8 cellular contexts compared by ENCODE assay signal in the genomic region with DNA sequence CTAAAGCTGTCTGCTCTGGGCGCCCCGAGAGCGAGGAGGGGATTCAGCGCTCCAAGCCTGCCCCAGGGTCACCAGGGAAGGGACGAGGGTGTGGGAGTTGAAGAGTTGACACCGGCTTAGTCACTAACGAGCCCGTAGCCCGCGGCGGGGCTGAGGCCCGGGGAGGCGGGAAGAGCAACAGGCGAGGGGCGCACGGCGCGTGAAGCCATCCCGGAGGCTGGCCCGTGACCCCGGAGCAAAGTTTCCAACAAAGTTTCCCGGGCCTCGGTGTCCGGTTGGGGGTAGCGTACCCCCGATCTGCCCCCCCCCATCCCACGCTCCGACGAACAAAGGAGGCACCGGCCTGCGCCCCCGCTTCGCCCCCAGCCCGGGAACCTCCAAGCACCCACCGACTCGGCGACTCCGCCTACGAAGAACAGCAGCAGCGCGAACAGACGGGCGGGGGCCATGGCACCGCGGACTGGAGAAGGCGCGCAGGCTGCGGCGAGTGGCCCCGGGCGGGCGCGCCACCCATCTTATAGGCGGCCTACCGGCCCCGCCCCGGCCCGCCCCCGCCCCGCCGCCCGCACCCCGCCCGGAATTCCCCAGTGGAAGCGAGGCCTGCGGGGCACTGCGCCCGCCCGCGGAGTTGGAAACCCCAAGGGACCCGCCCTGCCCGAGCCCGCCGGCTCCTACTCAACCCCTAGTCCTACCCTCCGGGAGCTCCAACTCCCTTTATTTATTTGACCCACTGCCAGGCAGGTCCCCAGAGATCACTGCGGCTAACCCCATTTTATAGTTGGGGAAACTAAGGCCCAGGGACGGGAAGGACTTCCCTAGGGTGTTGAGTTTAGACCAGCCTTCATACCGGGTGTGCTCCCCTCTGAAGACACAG. TPM values are rescaled to one million over a fixed set of nuclear protein-coding genes. Genes with fewer than 3 reads are reported as not detected.
DNase-seq lines count a peak whose midpoint lies in the region; ATAC-seq and TF ChIP-seq lines count a peak whose summit lies in the region.

A gene with protein sequence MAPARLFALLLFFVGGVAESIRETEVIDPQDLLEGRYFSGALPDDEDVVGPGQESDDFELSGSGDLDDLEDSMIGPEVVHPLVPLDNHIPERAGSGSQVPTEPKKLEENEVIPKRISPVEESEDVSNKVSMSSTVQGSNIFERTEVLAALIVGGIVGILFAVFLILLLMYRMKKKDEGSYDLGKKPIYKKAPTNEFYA (minus strand): TSS at position 489 of the 874 bp plus-strand sequence. CDS start 40 bp downstream, at position 449.

- H3K36me3 Mint-ChIP-seq in activated CD4-positive, alpha-beta T cell treated with anti-CD3 and anti-CD28 coated beads, Interleukin-2, amount 10 ng/mL, durations not matched to agents 7 days and 5 days (ENCODE audit: low read depth), result no peaks in the 10 kb centered on the region

- ATAC-seq in left lung (peak; percentile 68), GM21717 (IDR thresholded peaks at IDR 0.05; ENCODE audit: unreplicated experiment) (no peak)

- TF ChIP-seq CTCF in left lung (IDR thresholded peaks at IDR 0.05), result no peak

- peaks cover 24 to 54% of the 10 kb centered on the region in 2 donors for H3K4me1 ChIP-seq in left lung

- no peaks in the 10 kb centered on the region for H3K9me3 Mint-ChIP-seq in activated CD4-positive, alpha-beta T cell treated with anti-CD3 and anti-CD28 coated beads, Interleukin-2, amount 10 ng/mL, durations not matched to agents 7 days and 5 days

- POLR2A ChIA-PET in activated CD4-positive, alpha-beta T cell treated with anti-CD3 and anti-CD28 coated beads, Interleukin-2, amount 10 ng/mL, durations not matched to agents 7 days and 5 days (lab: Charles Lee), result no interaction called here

- no peaks in the 10 kb centered on the region for H3K9me3 ChIP-seq in left lung

- H3K27ac Mint-ChIP-seq in activated CD4-positive, alpha-beta T cell treated with anti-CD3 and anti-CD28 coated beads, Interleukin-2, amount 10 ng/mL, durations not matched to agents 7 days and 5 days, result peak within 1 kb of the TSS; percentile 76

- H3K27me3 Mint-ChIP-seq in activated CD4-positive, alpha-beta T cell treated with anti-CD3 and anti-CD28 coated beads, Interleukin-2, amount 10 ng/mL, durations not matched to agents 7 days and 5 days, result no peaks in the 10 kb centered on the region

- peaks cover 0 to 12% of the 10 kb centered on the region in 2 donors for H3K27me3 ChIP-seq in left lung

- peak within 1 kb of the TSS; percentile 79 to 83 for H3K27ac ChIP-seq in left lung

- H3K4me3 Mint-ChIP-seq in activated CD4-positive, alpha-beta T cell treated with anti-CD3 and anti-CD28 coated beads, Interleukin-2, amount 10 ng/mL, durations not matched to agents 7 days and 5 days, result peak within 1 kb of the TSS; percentile 72

- intact Hi-C loops in left lung (cut with DNase I), result no loop called here

- CTCF ChIA-PET in activated CD4-positive, alpha-beta T cell treated with anti-CD3 and anti-CD28 coated beads, Interleukin-2, amount 10 ng/mL, durations not matched to agents 7 days and 5 days (lab: Charles Lee), result interaction anchor here (1.3 to 4.6 kb wide), 6 partner anchors 11 to 54 kb away, joined by 3 to 19 read pairs (median 5); a partner anchor contains a TSS

- peaks cover 30% of the 10 kb centered on the region for H3K4me1 Mint-ChIP-seq in activated CD4-positive, alpha-beta T cell treated with anti-CD3 and anti-CD28 coated beads, Interleukin-2, amount 10 ng/mL, durations not matched to agents 7 days and 5 days

- peak within 1 kb of the TSS; percentile 63 to 66 for H3K4me3 ChIP-seq in left lung

- DNase-seq in ELR (ENCODE audit: low read depth) (peak; percentile 90), NCI-H1105 (lab: John Stamatoyannopoulos, UW) (peak; percentile 49), dedifferentiated amniotic fluid mesenchymal stem cell (ENCODE audit: extremely low spot score) (peak; percentile 47), left lung (peak; percentile 64 to 88), AML-193 (lab: John Stamatoyannopoulos, UW) (no peak)
- DNase-seq in activated CD4-positive, alpha-beta T cell treated with anti-CD3 and anti-CD28 coated beads, Interleukin-2, amount 10 ng/mL, durations not matched to agents 7 days and 5 days, result peak; percentile 58
- peak; percentile 72 to 73 for DNase-seq in stimulated activated CD4-positive, alpha-beta T cell treated with anti-CD3 and anti-CD28 coated beads, Interleukin-4, amount 100 ng/mL, for 4 hours

- H3K36me3 ChIP-seq in left lung, result no peaks in the 10 kb centered on the region

RNA-seq across cellular contexts. Expression of the gene that starts here (rescaled TPM):
- 1 to 10 TPM; 7.5 to 8.1 TPM for total RNA-seq in activated CD4-positive, alpha-beta T cell treated with anti-CD3 and anti-CD28 coated beads, Interleukin-2, amount 10 ng/mL, durations not matched to agents 7 days and 5 days
- total RNA-seq in left lung, result 100 to 1,000 TPM; 199 to 329 TPM

Comparison
In these comparisons a context has a peak if more than half of its experiments do, and no peak if none do; other contexts are left out.
1. RNA of the gene that starts here (total RNA-seq): 199 to 329 TPM in left lung; 7.5 to 8.1 TPM in activated CD4-positive, alpha-beta T cell treated with anti-CD3 and anti-CD28 coated beads, Interleukin-2, amount 10 ng/mL, durations not matched to agents 7 days and 5 days; every median in the first group is over 10 times any median in the second.
2. DNase-seq: peak in ELR (single experiment), NCI-H1105 (single experiment), activated CD4-positive, alpha-beta T cell treated with anti-CD3 and anti-CD28 coated beads, Interleukin-2, amount 10 ng/mL, durations not matched to agents 7 days and 5 days (single experiment), dedifferentiated amniotic fluid mesenchymal stem cell (single experiment), left lung (2 of 2) and stimulated activated CD4-positive, alpha-beta T cell treated with anti-CD3 and anti-CD28 coated beads, Interleukin-4, amount 100 ng/mL, for 4 hours (2 of 2); none in AML-193 (0 of 2).